Comparison of ENCODE assay signal across 24 cellular contexts in the genomic region with DNA sequence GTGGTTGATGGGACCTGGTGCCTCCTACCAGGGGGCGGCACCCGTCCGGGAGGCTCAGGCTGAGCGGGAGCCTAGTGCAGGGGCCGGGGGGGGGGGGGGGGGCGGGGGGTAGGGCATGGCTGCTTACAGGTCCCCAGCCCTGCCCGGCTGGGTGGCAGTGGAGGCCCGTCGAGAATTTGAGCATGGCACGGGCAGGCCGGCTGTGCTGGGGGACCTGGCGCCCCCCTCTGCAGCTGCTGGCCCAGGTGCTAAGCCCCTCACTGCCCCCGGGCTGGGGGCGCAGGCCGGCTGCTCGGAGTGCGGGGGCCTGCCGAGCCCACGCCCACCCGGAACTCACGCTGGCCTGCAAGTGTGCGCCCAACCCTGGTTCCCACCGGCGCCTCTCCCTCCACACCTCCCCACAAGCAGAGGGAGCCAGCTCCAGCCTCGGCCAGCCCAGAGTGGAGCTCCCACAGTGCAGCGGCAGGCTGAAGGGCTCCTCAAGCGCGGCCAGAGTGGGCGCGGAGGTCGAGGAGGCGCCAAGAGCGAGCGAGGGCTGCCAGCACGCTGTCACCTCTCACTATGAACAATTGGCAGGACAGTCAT.
A peak's percentile ranks its signal among the peaks of the same experiment; 100 is the strongest.
DNase-seq lines count a peak whose midpoint lies in the region; ATAC-seq and TF ChIP-seq lines count a peak whose summit lies in the region.
"Had no signal": no experiment of that assay in that cellular context is flagged by ENCODE, and none has a peak within 500 bp of the region (broad histone marks: within the 10 kb centered on the region; RNA-seq: fewer than 3 reads in every experiment).

No MANE protein-coding gene starts in this region.

- POLR2A ChIA-PET in naive thymus-derived CD8-positive, alpha-beta T cell (lab: Charles Lee): interaction anchor here (0.8 to 5.4 kb wide), 17 partner anchors 9 to 375 kb away, joined by 3 to 72 read pairs (median 6); partner anchors contain the start of genes C5orf63, LMNB1, MARCHF3 and PHAX

- H3K9me3 ChIP-seq in SJCRH30 (replicated peaks): 0 out of 2 replicates have a peak, but pooled peaks cover 4% of the 10 kb centered on the region
- H3K9me3 ChIP-seq in colonic mucosa: no peaks in the 10 kb centered on the region
- H3K9me3 ChIP-seq: mucosa of descending colon, right atrium auricular region had no signal

- H3K9ac ChIP-seq in colonic mucosa (ENCODE audit: low read depth in 2 of 2, low read length in 2 of 2): no peak overlapping the region

- H3K27ac ChIP-seq in SJCRH30 (peak overlapping the region; percentile 80), colonic mucosa (no peak overlapping the region)
- H3K27ac ChIP-seq: right atrium auricular region had no signal

- no peak overlapping the region for H3K27ac Mint-ChIP-seq in stimulated activated naive CD8-positive, alpha-beta T cell treated with anti-CD3 and anti-CD28 coated beads, Interleukin-15, Interleukin-2, amounts not matched to agents 100 ng/mL and 50 ng/mL, for 24 hours
- H3K27ac Mint-ChIP-seq in naive thymus-derived CD8-positive, alpha-beta T cell: peak overlapping the region in 9 of 10 donors; percentile 42 to 93 (median 81)

- H3K4me1 ChIP-seq in SJCRH30 (peaks cover 2% of the 10 kb centered on the region), colonic mucosa (no peaks in the 10 kb centered on the region)

- H3K4me3 ChIP-seq in SJCRH30: no peak overlapping the region
- no peak overlapping the region for H3K4me3 ChIP-seq in colonic mucosa
- H3K4me3 ChIP-seq: mucosa of descending colon, right atrium auricular region had no signal

- peaks cover 5% of the 10 kb centered on the region; the same call in 1 of the 2 replicates for H3K36me3 ChIP-seq in SJCRH30
- no peaks in the 10 kb centered on the region for H3K36me3 ChIP-seq in colonic mucosa
- H3K36me3 ChIP-seq: right atrium auricular region had no signal

- ATAC-seq in stimulated activated naive CD8-positive, alpha-beta T cell treated with anti-CD3 and anti-CD28 coated beads, Interleukin-15, Interleukin-2, amounts not matched to agents 100 U/mL and 50 U/mL, for 24 hours: no peak
- ATAC-seq in naive thymus-derived CD8-positive, alpha-beta T cell: no peak
- ATAC-seq in HG02571 (IDR thresholded peaks at IDR 0.05; ENCODE audit: unreplicated experiment): no peak
- ATAC-seq: left colon, mucosa of descending colon had no signal

- no peak for TF ChIP-seq CTCF in colonic mucosa (IDR thresholded peaks at IDR 0.05)

- no peaks in the 10 kb centered on the region for H3K27me3 Mint-ChIP-seq in stimulated activated naive CD8-positive, alpha-beta T cell treated with anti-CD3 and anti-CD28 coated beads, Interleukin-15, Interleukin-2, amounts not matched to agents 100 ng/mL and 50 ng/mL, for 24 hours
- no peaks in the 10 kb centered on the region for H3K27me3 Mint-ChIP-seq in naive thymus-derived CD8-positive, alpha-beta T cell
- H3K27me3 Mint-ChIP-seq: effector memory CD8-positive, alpha-beta T cell had no signal

- no peak for DNase-seq in stimulated activated naive CD8-positive, alpha-beta T cell treated with anti-CD3 and anti-CD28 coated beads, Interleukin-15, Interleukin-2, amounts not matched to agents 100 U/mL and 50 U/mL, for 24 hours
- DNase-seq in SJCRH30 (no peak), amniotic stem cell (lab: John Stamatoyannopoulos, UW) (no peak), colonic mucosa (no peak)
- DNase-seq in naive thymus-derived CD8-positive, alpha-beta T cell: no peak
- DNase-seq: activated CD4-positive, alpha-beta T cell treated with anti-CD3 and anti-CD28 coated beads, Interleukin-2, amount 50 U/mL, for 48 hours; activated effector memory CD4-positive, alpha-beta T cell treated with Interleukin-2 at 50 U/mL for 16 hours; activated T-cell treated with anti-CD3 and anti-CD28 coated beads for 4 hours; caudate nucleus; erythroblast; GOT3; left colon; mucosa of descending colon; NCI-H1092; NCI-H187; NCI-H82; stimulated activated CD4-positive, alpha-beta T cell treated with anti-CD3 and anti-CD28 coated beads, Interleukin-2, amount 100 ng/mL, for 24 hours; trophoblast cell had no signal

- H3K4me1 Mint-ChIP-seq in stimulated activated naive CD8-positive, alpha-beta T cell treated with anti-CD3 and anti-CD28 coated beads, Interleukin-15, Interleukin-2, amounts not matched to agents 100 ng/mL and 50 ng/mL, for 24 hours (ENCODE audit: low read depth): peaks cover 39% of the 10 kb centered on the region
- peaks cover 33 to 53% (median 42%) of the 10 kb centered on the region in 4 donors for H3K4me1 Mint-ChIP-seq in naive thymus-derived CD8-positive, alpha-beta T cell
- H3K4me1 Mint-ChIP-seq: CD14-positive monocyte had no signal

- H3K9me3 Mint-ChIP-seq in stimulated activated naive CD8-positive, alpha-beta T cell treated with anti-CD3 and anti-CD28 coated beads, Interleukin-15, Interleukin-2, amounts not matched to agents 100 ng/mL and 50 ng/mL, for 24 hours: no peaks in the 10 kb centered on the region
- peaks cover 0 to 12% (median 0%) of the 10 kb centered on the region in 9 donors for H3K9me3 Mint-ChIP-seq in naive thymus-derived CD8-positive, alpha-beta T cell
- H3K9me3 Mint-ChIP-seq: effector memory CD8-positive, alpha-beta T cell had no signal

- H3K27me3 ChIP-seq in SJCRH30 (no peaks in the 10 kb centered on the region), colonic mucosa (no peaks in the 10 kb centered on the region)
- H3K27me3 ChIP-seq: right atrium auricular region had no signal

- H3K36me3 Mint-ChIP-seq in stimulated activated naive CD8-positive, alpha-beta T cell treated with anti-CD3 and anti-CD28 coated beads, Interleukin-15, Interleukin-2, amounts not matched to agents 100 ng/mL and 50 ng/mL, for 24 hours (ENCODE audit: low read depth): peaks cover 20% of the 10 kb centered on the region
- H3K36me3 Mint-ChIP-seq in naive thymus-derived CD8-positive, alpha-beta T cell: peaks cover 0 to 8% (median 0%) of the 10 kb centered on the region in 3 donors

- H3K4me3 Mint-ChIP-seq in stimulated activated naive CD8-positive, alpha-beta T cell treated with anti-CD3 and anti-CD28 coated beads, Interleukin-15, Interleukin-2, amounts not matched to agents 100 ng/mL and 50 ng/mL, for 24 hours: peak overlapping the region; percentile 80
- peak overlapping the region in 5 of 10 donors; percentile 50 to 67 (median 65) for H3K4me3 Mint-ChIP-seq in naive thymus-derived CD8-positive, alpha-beta T cell
- H3K4me3 Mint-ChIP-seq: neural crest cell had no signal

- intact Hi-C loops in colonic mucosa (cut with DNase I): no loop called here
